In the genomic region with DNA sequence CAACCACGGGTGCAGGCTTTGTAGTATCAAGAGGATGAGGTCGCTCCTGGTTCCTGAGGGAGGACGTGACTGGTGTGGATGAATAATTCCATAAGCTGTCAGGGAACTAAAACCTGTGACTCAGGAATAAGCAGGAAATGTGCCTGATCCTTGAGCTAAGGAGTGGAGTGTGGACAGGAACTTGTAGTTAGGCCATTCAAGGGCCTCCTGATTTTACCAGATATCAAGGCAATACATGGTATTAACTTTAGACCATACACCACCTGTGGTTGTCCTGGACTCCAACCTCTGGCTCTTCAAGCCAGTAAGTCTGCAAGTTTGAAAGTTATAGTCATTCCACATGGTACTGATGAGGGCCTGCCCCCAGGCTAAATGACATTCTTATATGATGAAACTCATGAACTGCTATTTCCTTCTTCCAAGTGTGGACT, we compare ENCODE assay signal across 21 cellular contexts. TPM values are rescaled to one million over a fixed set of nuclear protein-coding genes. Genes with fewer than 3 reads are reported as not detected.
A peak's percentile ranks its signal among the peaks of the same experiment; 100 is the strongest.
DNase-seq lines count a peak whose midpoint lies in the region; ATAC-seq, FAIRE-seq and TF ChIP-seq lines count a peak whose summit lies in the region.
"Had no signal": no experiment of that assay in that cellular context is flagged by ENCODE, and none has a peak within 500 bp of the region (broad histone marks: within the 10 kb centered on the region; RNA-seq: fewer than 3 reads in every experiment).

No MANE protein-coding gene starts in this region.

- POLR2A ChIA-PET in BJ (lab: Charles Lee), result no interaction called here

- DNase-seq in BJ (ENCODE audit: low read depth) (peak; percentile 86), MG63 (peak; percentile 53), bronchial epithelial cell (ENCODE audit: low read depth) (peak; percentile 93), islet precursor cell (peak; percentile 89), mucosa of descending colon (no peak)
- DNase-seq in activated CD4-positive, alpha-beta T cell treated with anti-CD3 and anti-CD28 coated beads, Interleukin-2, amount 50 U/mL, for 1 hour, result no peak
- DNase-seq in activated naive CD4-positive, alpha-beta T cell treated with anti-CD3 and anti-CD28 coated beads for 36 hours, result no peak
- no peak for DNase-seq in stimulated activated naive CD4-positive, alpha-beta T cell treated with Interleukin-2 at 50 U/mL for 16 hours (lab: John Stamatoyannopoulos, UW)
- DNase-seq: activated CD4-positive, alpha-beta T cell treated with anti-CD3 and anti-CD28 coated beads, Interleukin-2, amount 10 ng/mL, durations not matched to agents 7 days and 5 days; body of pancreas; CD4-positive, alpha-beta memory T cell; effector memory CD8-positive, alpha-beta T cell; GOT3; left ventricle myocardium inferior; naive thymus-derived CD8-positive, alpha-beta T cell; NCI-H446 treated with DMSO at 0.1 percent for 48 hours; stimulated activated CD4-positive, alpha-beta T cell treated with anti-CD3 and anti-CD28 coated beads, Interleukin-4, amount 100 ng/mL, for 1 hour; T-helper 17 cell; uterus had no signal

- H3K36me3 ChIP-seq in BJ (ENCODE audit: control insufficient read depth, insufficient read depth, low read length), result no peaks in the 10 kb centered on the region
- H3K36me3 ChIP-seq in MG63, result peaks cover 3% of the 10 kb centered on the region; the same call in 1 of the 2 replicates
- H3K36me3 ChIP-seq in bronchial epithelial cell (ENCODE audit: control insufficient read depth, insufficient read depth, low read length), result no peaks in the 10 kb centered on the region
- H3K36me3 ChIP-seq in mucosa of descending colon (ENCODE audit: low read depth), result no peaks in the 10 kb centered on the region
- H3K36me3 ChIP-seq: uterus had no signal

- peaks cover 12% of the 10 kb centered on the region for H3K9me3 Mint-ChIP-seq in activated naive CD4-positive, alpha-beta T cell treated with anti-CD3 and anti-CD28 coated beads for 36 hours
- H3K9me3 Mint-ChIP-seq: effector memory CD8-positive, alpha-beta T cell; stimulated activated effector memory CD8-positive, alpha-beta T cell treated with anti-CD3 and anti-CD28 coated beads, Interleukin-12 subunit alpha, Interleukin-12 subunit beta, amount 100 ng/mL, for 72 hours had no signal

- H3K9me3 ChIP-seq in MG63 (no peaks in the 10 kb centered on the region), mucosa of descending colon (no peaks in the 10 kb centered on the region)
- H3K9me3 ChIP-seq: body of pancreas had no signal

- intact Hi-C loops in mucosa of descending colon (cut with DNase I, micrococcal nuclease), result no loop called here
- intact Hi-C loops in activated naive CD4-positive, alpha-beta T cell treated with anti-CD3 and anti-CD28 coated beads for 36 hours (cut with micrococcal nuclease), result no loop called here

- FAIRE-seq in bronchial epithelial cell (lab: Jason Lieb, UNC), result peak; percentile 62
- FAIRE-seq: GM18507 had no signal

- H3K4me3 Mint-ChIP-seq in activated naive CD4-positive, alpha-beta T cell treated with anti-CD3 and anti-CD28 coated beads for 36 hours, result no peak overlapping the region
- H3K4me3 Mint-ChIP-seq: activated CD4-positive, alpha-beta T cell treated with anti-CD3 and anti-CD28 coated beads, Interleukin-2, amount 10 ng/mL, durations not matched to agents 7 days and 5 days; CD4-positive, alpha-beta memory T cell; effector memory CD8-positive, alpha-beta T cell; naive thymus-derived CD8-positive, alpha-beta T cell; stimulated activated effector memory CD8-positive, alpha-beta T cell treated with anti-CD3 and anti-CD28 coated beads, Interleukin-12 subunit alpha, Interleukin-12 subunit beta, amount 100 ng/mL, for 72 hours; T-helper 17 cell had no signal

- H3K4me1 Mint-ChIP-seq in activated naive CD4-positive, alpha-beta T cell treated with anti-CD3 and anti-CD28 coated beads for 36 hours (ENCODE audit: low read depth), result no peaks in the 10 kb centered on the region
- H3K4me1 Mint-ChIP-seq: activated CD4-positive, alpha-beta T cell treated with anti-CD3 and anti-CD28 coated beads, Interleukin-2, amount 10 ng/mL, durations not matched to agents 7 days and 5 days; CD4-positive, alpha-beta memory T cell; naive thymus-derived CD8-positive, alpha-beta T cell; stimulated activated effector memory CD8-positive, alpha-beta T cell treated with anti-CD3 and anti-CD28 coated beads, Interleukin-12 subunit alpha, Interleukin-12 subunit beta, amount 100 ng/mL, for 72 hours had no signal

- H3K27me3 Mint-ChIP-seq in activated naive CD4-positive, alpha-beta T cell treated with anti-CD3 and anti-CD28 coated beads for 36 hours (ENCODE audit: low read depth), result no peaks in the 10 kb centered on the region
- H3K27me3 Mint-ChIP-seq: activated CD4-positive, alpha-beta T cell treated with anti-CD3 and anti-CD28 coated beads, Interleukin-2, amount 10 ng/mL, durations not matched to agents 7 days and 5 days; CD4-positive, alpha-beta memory T cell; effector memory CD8-positive, alpha-beta T cell; naive thymus-derived CD8-positive, alpha-beta T cell; T-helper 17 cell had no signal

- no peak overlapping the region for H3K27ac Mint-ChIP-seq in activated naive CD4-positive, alpha-beta T cell treated with anti-CD3 and anti-CD28 coated beads for 36 hours
- H3K27ac Mint-ChIP-seq: activated CD4-positive, alpha-beta T cell treated with anti-CD3 and anti-CD28 coated beads, Interleukin-2, amount 10 ng/mL, durations not matched to agents 7 days and 5 days; CD4-positive, alpha-beta memory T cell; effector memory CD8-positive, alpha-beta T cell; naive thymus-derived CD8-positive, alpha-beta T cell; stimulated activated effector memory CD8-positive, alpha-beta T cell treated with anti-CD3 and anti-CD28 coated beads, Interleukin-12 subunit alpha, Interleukin-12 subunit beta, amount 100 ng/mL, for 72 hours; T-helper 17 cell had no signal

- TF ChIP-seq CTCF in BJ (IDR thresholded peaks at IDR 0.05; ENCODE audit: insufficient read depth, low read depth, low read length) (no peak), bronchial epithelial cell (IDR thresholded peaks at IDR 0.05; ENCODE audit: insufficient read depth, low read length, severe bottlenecking) (no peak), mucosa of descending colon (IDR thresholded peaks at IDR 0.05) (no peak)

- H3K27me3 ChIP-seq in BJ (ENCODE audit: control insufficient read depth, insufficient read depth, low read length) (no peaks in the 10 kb centered on the region), MG63 (no peaks in the 10 kb centered on the region), bronchial epithelial cell (ENCODE audit: control insufficient read depth, insufficient read depth, low read length) (no peaks in the 10 kb centered on the region)
- H3K27me3 ChIP-seq: body of pancreas, uterus had no signal

- peaks cover 31% of the 10 kb centered on the region for H3K36me3 Mint-ChIP-seq in activated naive CD4-positive, alpha-beta T cell treated with anti-CD3 and anti-CD28 coated beads for 36 hours (ENCODE audit: low read depth)

- ATAC-seq in mucosa of descending colon, result no peak
- ATAC-seq: body of pancreas; effector memory CD8-positive, alpha-beta T cell; naive thymus-derived CD8-positive, alpha-beta T cell; stimulated activated effector memory CD8-positive, alpha-beta T cell treated with anti-CD3 and anti-CD28 coated beads, Interleukin-12 subunit alpha, Interleukin-12 subunit beta, amount 100 ng/mL, for 72 hours; T-helper 17 cell had no signal

- H3K4me1 ChIP-seq in mucosa of descending colon (ENCODE audit: low read depth), result no peaks in the 10 kb centered on the region
- H3K4me1 ChIP-seq: body of pancreas, left ventricle myocardium inferior, uterus had no signal

- H3K4me3 ChIP-seq in BJ (ENCODE audit: low read depth, low read length), result no peak overlapping the region
- H3K4me3 ChIP-seq in MG63, result no peak overlapping the region
- H3K4me3 ChIP-seq in bronchial epithelial cell (ENCODE audit: low read depth, low read length), result no peak overlapping the region
- no peak overlapping the region for H3K4me3 ChIP-seq in mucosa of descending colon
- H3K4me3 ChIP-seq: body of pancreas, left ventricle myocardium inferior, uterus had no signal

- CTCF ChIA-PET in BJ (lab: Yijun Ruan, JAX), result interaction anchor here (0.9 kb wide), 1 partner anchor 15 kb away, joined by 3 read pairs; no protein-coding TSS in a partner anchor
- CTCF ChIA-PET in activated naive CD4-positive, alpha-beta T cell treated with anti-CD3 and anti-CD28 coated beads for 36 hours (lab: Charles Lee), result interaction anchor here (0.5 kb wide), 1 partner anchor 172 kb away, joined by 5 read pairs; no protein-coding TSS in a partner anchor

RNA-seq across cellular contexts. Expression of a gene that starts 12.1 kb away (rescaled TPM):
- 4.4 and 8.2 TPM in 2 replicates for polyA plus RNA-seq in BJ (2011; rRNA removed)
- 0.57 and 0.90 TPM in 2 replicates for polyA minus RNA-seq in BJ (2011; rRNA and poly(A)+ RNA removed)
- 8.0 and 20.0 TPM in 2 replicates for total RNA-seq in MG63 (2014; rRNA removed; shearing (Covaris generic); ENCODE audit: low replicate concordance)
- 21.9 and 23.0 TPM in 2 replicates for total RNA-seq in bronchial epithelial cell
- 10 to 100 TPM in 2 of 3 donors, 1 to 10 TPM in 1; 9.9 to 12.5 (median 11.9) TPM for total RNA-seq in mucosa of descending colon
- 10 to 100 TPM; 13.2 to 14.4 TPM for total RNA-seq in activated naive CD4-positive, alpha-beta T cell treated with anti-CD3 and anti-CD28 coated beads for 36 hours

RNA-seq across cellular contexts. Expression of a gene that starts 48.4 kb away (rescaled TPM):
- polyA plus RNA-seq in BJ (2011; rRNA removed), result 9.4 and 12.0 TPM in 2 replicates
- polyA minus RNA-seq in BJ (2011; rRNA and poly(A)+ RNA removed), result 6.7 and 9.0 TPM in 2 replicates
- 14.4 and 15.1 TPM in 2 replicates for total RNA-seq in MG63 (2014; rRNA removed; shearing (Covaris generic); ENCODE audit: low replicate concordance)
- total RNA-seq in bronchial epithelial cell, result 16.3 and 18.1 TPM in 2 replicates
- 10 to 100 TPM; 16.2 to 20.4 (median 18.9) TPM for total RNA-seq in mucosa of descending colon
- 10 to 100 TPM; 26.5 to 26.7 TPM for total RNA-seq in activated naive CD4-positive, alpha-beta T cell treated with anti-CD3 and anti-CD28 coated beads for 36 hours

Comparison
In these comparisons a context has a peak if more than half of its experiments do, and no peak if none do; other contexts are left out.
1. DNase-seq: peak in BJ (single experiment), MG63 (single experiment), bronchial epithelial cell (single experiment) and islet precursor cell (single experiment); none in mucosa of descending colon (0 of 3), activated CD4-positive, alpha-beta T cell treated with anti-CD3 and anti-CD28 coated beads, Interleukin-2, amount 50 U/mL, for 1 hour (single experiment), activated naive CD4-positive, alpha-beta T cell treated with anti-CD3 and anti-CD28 coated beads for 36 hours (single experiment) and stimulated activated naive CD4-positive, alpha-beta T cell treated with Interleukin-2 at 50 U/mL for 16 hours (single experiment).